In genomic region chr2:170689481-170689880, GRCh38 we compare ENCODE assay signal across 23 cellular contexts. TPM values are rescaled to one million over a fixed set of nuclear protein-coding genes. Genes with fewer than 3 reads are reported as not detected.
"Had no signal": no experiment of that assay in that cellular context is flagged by ENCODE, and none has a peak within 500 bp of the region (broad histone marks: within the 10 kb centered on the region; RNA-seq: fewer than 3 reads in every experiment).

No MANE protein-coding gene starts in this region.

- H3K27me3 ChIP-seq: brain microvascular endothelial cell had no signal

- H3K27ac ChIP-seq: brain microvascular endothelial cell, PC-9, VCaP had no signal

- DNase-seq: activated CD4-positive, alpha-beta memory T cell treated with anti-CD3 and anti-CD28 coated beads, Interleukin-2, amount 10 ng/mL, durations not matched to agents 7 days and 5 days; activated CD4-positive, alpha-beta T cell treated with anti-CD3 and anti-CD28 coated beads for 36 hours; activated CD4-positive, alpha-beta T cell treated with anti-CD3 and anti-CD28 coated beads, Interleukin-2, amount 50 U/mL, for 1 hour; activated gamma-delta T cell; activated naive CD4-positive, alpha-beta T cell treated with anti-CD3 and anti-CD28 coated beads, Interleukin-2, amount 10 ng/mL, durations not matched to agents 7 days and 5 days; activated naive CD8-positive, alpha-beta T cell treated with anti-CD3 and anti-CD28 coated beads for 36 hours; activated T-cell treated with anti-CD3 and anti-CD28 coated beads for 4 hours; activated T-cell treated with anti-CD3 and anti-CD28 coated beads, Interleukin-2, amount 50 U/mL, for 48 hours; brain microvascular endothelial cell; Kasumi-1; KBM-7; NCI-H1048; NCI-H146; NCI-H187 treated with DMSO at 0.1 percent for 48 hours; NCI-H2081 treated with DMSO at 0.1 percent for 48 hours; NCI-H446; NCI-H524; SIG-M5; T-helper 1 cell had no signal

- H3K36me3 ChIP-seq: brain microvascular endothelial cell had no signal

- H3K4me3 ChIP-seq: PC-9 had no signal

- ATAC-seq: activated CD4-positive, alpha-beta T cell treated with anti-CD3 and anti-CD28 coated beads for 36 hours; activated T-helper 17 cell treated with anti-CD3 and anti-CD28 coated beads, Interleukin-2, amount 50 U/mL, for 72 hours had no signal

RNA-seq across cellular contexts. Expression of gene SP5, which starts 25.7 kb away (rescaled TPM):
- total RNA-seq: activated CD4-positive, alpha-beta memory T cell treated with anti-CD3 and anti-CD28 coated beads, Interleukin-2, amount 10 ng/mL, durations not matched to agents 7 days and 5 days; activated CD8-positive, alpha-beta memory T cell treated with anti-CD3 and anti-CD28 coated beads for 36 hours; activated naive CD8-positive, alpha-beta T cell treated with anti-CD3 and anti-CD28 coated beads for 36 hours had no signal
